In the genomic region with DNA sequence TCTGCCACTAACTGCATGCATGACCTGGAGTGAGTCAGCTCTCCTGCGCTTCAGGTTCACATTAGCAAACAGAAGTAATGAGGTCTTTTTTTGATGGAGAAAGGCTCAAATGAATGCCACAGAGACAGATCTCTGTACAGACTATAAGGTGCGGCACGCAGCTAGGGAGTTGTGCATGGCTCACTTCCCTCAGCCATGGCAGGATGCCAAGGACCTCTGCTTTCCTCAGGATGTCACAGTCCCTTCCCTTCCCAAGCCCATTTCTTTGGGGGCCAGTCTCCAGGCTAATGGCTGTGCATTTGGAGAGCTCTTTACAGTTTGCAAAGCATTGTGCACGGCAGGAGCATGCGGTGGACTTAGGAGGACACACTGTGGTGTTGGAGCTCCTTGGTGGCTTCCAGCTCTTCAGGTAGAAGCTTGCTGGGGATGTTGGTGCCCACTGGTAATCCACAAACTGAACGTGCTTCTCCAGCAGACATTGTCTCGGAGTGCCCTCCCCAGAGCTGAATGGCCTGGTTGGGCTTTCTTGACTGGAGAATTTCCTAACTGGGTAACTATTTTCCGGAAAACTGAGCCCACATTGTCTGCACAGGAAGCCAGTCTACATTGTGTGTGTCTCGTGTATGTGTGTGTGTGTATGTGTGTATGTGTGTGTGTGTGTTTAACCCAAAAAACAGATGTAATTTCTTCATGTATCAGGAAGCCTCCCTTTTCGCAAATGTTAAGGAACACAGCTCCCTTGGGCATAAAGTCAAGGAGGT, we compare ENCODE assay signal across 11 cellular contexts.
DNase-seq lines count a peak whose midpoint lies in the region; ATAC-seq and TF ChIP-seq lines count a peak whose summit lies in the region.
"Had no signal": no experiment of that assay in that cellular context is flagged by ENCODE, and none has a peak within 500 bp of the region (broad histone marks: within the 10 kb centered on the region; RNA-seq: fewer than 3 reads in every experiment).

No MANE protein-coding gene starts in this region.

- H3K9me3 ChIP-seq in PC-3 (ENCODE audit: low read length): no peaks in the 10 kb centered on the region
- no peaks in the 10 kb centered on the region for H3K9me3 ChIP-seq in sigmoid colon
- H3K9me3 ChIP-seq: pancreas had no signal

- no peak for TF ChIP-seq POLR2A in sigmoid colon (IDR thresholded peaks at IDR 0.05)

- no peaks in the 10 kb centered on the region for H3K27me3 ChIP-seq in PC-3 (ENCODE audit: low read length)
- H3K27me3 ChIP-seq in sigmoid colon: no peaks in the 10 kb centered on the region
- H3K27me3 ChIP-seq: pancreas had no signal

- no peak for TF ChIP-seq EP300 in sigmoid colon (IDR thresholded peaks at IDR 0.05)

- H3K9ac ChIP-seq in PC-3 (ENCODE audit: low read length): no peak overlapping the region

- H3K27ac ChIP-seq in PC-3 (ENCODE audit: low read length) (peak overlapping the region; percentile 58), sigmoid colon (peak overlapping the region in 3 of 4 donors; percentile 58 to 82 (median 75))
- H3K27ac ChIP-seq: pancreas, VCaP had no signal

- DNase-seq in GDM1 (lab: John Stamatoyannopoulos, UW): peak; percentile 24
- peak; percentile 85 for DNase-seq in PC-3
- DNase-seq in fibroblast of pulmonary artery (ENCODE audit: low read depth): peak; percentile 88
- no peak for DNase-seq in sigmoid colon
- no peak for DNase-seq in NK-92 (lab: John Stamatoyannopoulos, UW; ENCODE audit: unreplicated experiment)
- DNase-seq: IMR-90 had no signal

- BruUV-seq in PC-3 (replicated peaks; lab: Mats Ljungman, UMichigan): no TSS peak

- H2AFZ ChIP-seq in PC-3 (ENCODE audit: low read length): no peak overlapping the region

- no peaks in the 10 kb centered on the region for H3F3A ChIP-seq in PC-3 (ENCODE audit: low read length, unreplicated experiment)

- no peaks in the 10 kb centered on the region for H3K79me2 ChIP-seq in PC-3 (ENCODE audit: low read length)

- peaks cover 47% of the 10 kb centered on the region for H3K4me1 ChIP-seq in PC-3 (ENCODE audit: insufficient read depth, low read length)
- H3K4me1 ChIP-seq in sigmoid colon: peaks cover 0 to 65% (median 52%) of the 10 kb centered on the region in 4 donors
- H3K4me1 ChIP-seq: pancreas had no signal

- H3K36me3 ChIP-seq in PC-3 (ENCODE audit: low read depth, low read length) (no peaks in the 10 kb centered on the region), sigmoid colon (no peaks in the 10 kb centered on the region)
- H3K36me3 ChIP-seq: pancreas had no signal

- H4K20me1 ChIP-seq in PC-3 (ENCODE audit: low read length): no peaks in the 10 kb centered on the region

- no peaks in the 10 kb centered on the region for H3K9me2 ChIP-seq in PC-3 (replicated peaks; ENCODE audit: low read length)

- POLR2A ChIA-PET in PC-3 (lab: Charles Lee; ENCODE audit: unreplicated experiment): no interaction called here

- CTCF ChIA-PET in PC-3 (lab: Charles Lee): no interaction called here

- ATAC-seq in PC-3 (peak; percentile 49), GM18511 (IDR thresholded peaks at IDR 0.05; ENCODE audit: unreplicated experiment) (no peak), HG03097 (IDR thresholded peaks at IDR 0.05; ENCODE audit: low FRiP score, unreplicated experiment) (no peak), GM18873 (IDR thresholded peaks at IDR 0.05; ENCODE audit: low FRiP score, unreplicated experiment) (no peak)

- TF ChIP-seq CTCF in PC-3 (conservative IDR thresholded peaks at IDR 0.05; ENCODE audit: low read depth, low read length) (no peak), fibroblast of pulmonary artery (IDR thresholded peaks at IDR 0.05; ENCODE audit: low read length, missing control alignments) (no peak), sigmoid colon (IDR thresholded peaks at IDR 0.05) (no peak)

- peak overlapping the region; percentile 29; the same call in 1 of the 2 replicates for H3K4me2 ChIP-seq in PC-3 (ENCODE audit: low read length)

- H3K4me3 ChIP-seq in PC-3 (ENCODE audit: low read length) (no peak overlapping the region), fibroblast of pulmonary artery (replicated peaks; ENCODE audit: low read depth, low read length) (no peak overlapping the region), sigmoid colon (no peak overlapping the region)
- H3K4me3 ChIP-seq: pancreas had no signal

- intact Hi-C loops in PC-3 (cut with micrococcal nuclease): no loop called here
- intact Hi-C loops in sigmoid colon (cut with DNase I): loop anchor here (2.0 to 10.0 kb wide), 5 partner anchors 52 to 173 kb away; a partner anchor contains a TSS

- WGBS in sigmoid colon, 2 donors: 65 to 72% methylated on average over 10 of the region's 10 CpGs

Comparison
In these comparisons a context has a peak if more than half of its experiments do, and no peak if none do; other contexts are left out.
1. DNase-seq: peak in GDM1 (single experiment), PC-3 (single experiment) and fibroblast of pulmonary artery (single experiment); none in sigmoid colon (single experiment) and NK-92 (single experiment).